In the genomic region with DNA sequence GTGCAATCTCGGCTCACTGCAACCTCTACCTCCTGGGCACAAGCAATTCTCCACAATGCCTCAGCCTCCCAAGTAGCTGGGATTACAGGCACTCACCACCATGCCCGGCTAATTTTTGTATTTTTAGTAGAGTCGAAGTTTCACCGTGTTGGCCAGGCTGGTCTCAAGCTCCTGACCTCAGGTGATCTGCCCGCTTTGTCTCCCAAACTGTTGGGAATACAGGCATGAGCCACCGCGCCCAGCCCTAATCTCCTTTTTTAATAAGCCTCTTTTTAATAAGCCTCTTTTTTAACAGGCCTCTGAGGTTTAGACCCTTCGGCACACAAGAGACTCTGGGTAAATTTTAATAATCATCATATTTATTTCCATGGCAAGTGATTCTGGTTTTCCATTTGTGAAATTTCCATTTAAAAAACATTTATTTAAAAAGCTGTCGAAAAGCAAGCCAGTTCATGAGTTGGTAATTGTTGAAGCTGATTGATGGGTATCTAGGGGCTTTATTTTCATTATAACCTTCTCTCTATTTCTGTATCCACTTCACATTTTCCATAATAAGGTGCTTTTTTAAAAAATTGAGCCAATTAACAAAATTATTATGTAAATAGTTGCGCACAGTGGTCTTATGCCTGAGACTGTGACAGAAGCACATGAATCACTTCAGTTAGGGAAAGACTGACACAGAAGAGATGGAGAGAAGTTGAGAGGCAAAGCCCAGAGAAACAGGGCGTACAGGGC, we compare ENCODE assay signal across 12 cellular contexts. TPM values are rescaled to one million over a fixed set of nuclear protein-coding genes. Genes with fewer than 3 reads are reported as not detected.
A peak's percentile ranks its signal among the peaks of the same experiment; 100 is the strongest.
DNase-seq lines count a peak whose midpoint lies in the region; ATAC-seq and TF ChIP-seq lines count a peak whose summit lies in the region.
"Had no signal": no experiment of that assay in that cellular context is flagged by ENCODE, and none has a peak within 500 bp of the region (broad histone marks: within the 10 kb centered on the region; RNA-seq: fewer than 3 reads in every experiment).

No MANE protein-coding gene starts in this region.

- H3K9me3 ChIP-seq in RWPE2 (ENCODE audit: severe bottlenecking): no peaks in the 10 kb centered on the region
- H3K9me3 ChIP-seq: adrenal gland, thoracic aorta had no signal

- H3K4me1 ChIP-seq in RWPE2 (ENCODE audit: insufficient read depth, poor library complexity, severe bottlenecking): peaks cover 17% of the 10 kb centered on the region
- H3K4me1 ChIP-seq: adrenal gland had no signal

- DNase-seq in activated naive CD4-positive, alpha-beta T cell treated with anti-CD3 and anti-CD28 coated beads for 36 hours: no peak
- no peak for DNase-seq in activated naive CD4-positive, alpha-beta T cell (lab: John Stamatoyannopoulos, UW)
- DNase-seq in RWPE2 (ENCODE audit: low spot score) (no peak), SKM-1 (lab: John Stamatoyannopoulos, UW; ENCODE audit: unreplicated experiment) (no peak)
- DNase-seq in effector memory CD8-positive, alpha-beta T cell: no peak
- DNase-seq in stimulated activated naive CD8-positive, alpha-beta T cell treated with anti-CD3 and anti-CD28 coated beads, Interleukin-15, amount 100 ng/mL, for 72 hours: no peak
- DNase-seq: adrenal gland, DMS79 treated with DMSO at 0.1 percent for 48 hours, PC-3 had no signal

- no peak for TF ChIP-seq CTCF in RWPE2 (IDR thresholded peaks at IDR 0.05; ENCODE audit: poor library complexity, severe bottlenecking)

- peak overlapping the region; percentile 79 for H3K27ac ChIP-seq in RWPE2 (ENCODE audit: poor library complexity, severe bottlenecking)
- H3K27ac ChIP-seq: thoracic aorta had no signal

- H3K36me3 ChIP-seq in RWPE2 (ENCODE audit: low read depth): no peaks in the 10 kb centered on the region
- H3K36me3 ChIP-seq: adrenal gland, thoracic aorta had no signal

- H3K4me1 Mint-ChIP-seq in activated naive CD4-positive, alpha-beta T cell treated with anti-CD3 and anti-CD28 coated beads for 36 hours (ENCODE audit: low read depth): peaks cover 48% of the 10 kb centered on the region
- peaks cover 33 to 35% of the 10 kb centered on the region in 2 donors for H3K4me1 Mint-ChIP-seq in effector memory CD8-positive, alpha-beta T cell (ENCODE audit: low read depth in 2 of 2)
- H3K4me1 Mint-ChIP-seq in stimulated activated naive CD8-positive, alpha-beta T cell treated with anti-CD3 and anti-CD28 coated beads, Interleukin-15, amount 100 ng/mL, for 72 hours: peaks cover 80% of the 10 kb centered on the region

- peak overlapping the region; percentile 76 for H3K4me3 Mint-ChIP-seq in activated naive CD4-positive, alpha-beta T cell treated with anti-CD3 and anti-CD28 coated beads for 36 hours
- H3K4me3 Mint-ChIP-seq in effector memory CD8-positive, alpha-beta T cell: peak overlapping the region in 1 of 2 donors; percentile 75
- peak overlapping the region; percentile 83 to 92 for H3K4me3 Mint-ChIP-seq in stimulated activated naive CD8-positive, alpha-beta T cell treated with anti-CD3 and anti-CD28 coated beads, Interleukin-15, amount 100 ng/mL, for 72 hours

- no peaks in the 10 kb centered on the region for H3K27me3 ChIP-seq in RWPE2 (ENCODE audit: insufficient read depth, poor library complexity, severe bottlenecking)
- H3K27me3 ChIP-seq: adrenal gland had no signal

- intact Hi-C loops in activated naive CD4-positive, alpha-beta T cell treated with anti-CD3 and anti-CD28 coated beads for 36 hours (cut with micrococcal nuclease): loop anchor here (1.0 kb wide), 2 partner anchors 79 to 277 kb away; no protein-coding TSS in a partner anchor

- CTCF ChIA-PET in activated naive CD4-positive, alpha-beta T cell treated with anti-CD3 and anti-CD28 coated beads for 36 hours (lab: Charles Lee): interaction anchor here (0.5 to 1.8 kb wide), 4 partner anchors 11 to 445 kb away, joined by 3 to 16 read pairs (median 3); no protein-coding TSS in a partner anchor

- H3K9me3 Mint-ChIP-seq in activated naive CD4-positive, alpha-beta T cell treated with anti-CD3 and anti-CD28 coated beads for 36 hours: no peaks in the 10 kb centered on the region
- no peaks in the 10 kb centered on the region for H3K9me3 Mint-ChIP-seq in effector memory CD8-positive, alpha-beta T cell
- no peaks in the 10 kb centered on the region for H3K9me3 Mint-ChIP-seq in stimulated activated naive CD8-positive, alpha-beta T cell treated with anti-CD3 and anti-CD28 coated beads, Interleukin-15, amount 100 ng/mL, for 72 hours

- peaks cover 26% of the 10 kb centered on the region for H3K36me3 Mint-ChIP-seq in activated naive CD4-positive, alpha-beta T cell treated with anti-CD3 and anti-CD28 coated beads for 36 hours (ENCODE audit: low read depth)
- peaks cover 5% of the 10 kb centered on the region for H3K36me3 Mint-ChIP-seq in effector memory CD8-positive, alpha-beta T cell (ENCODE audit: insufficient read depth)

- no peak overlapping the region for H3K4me3 ChIP-seq in RWPE2 (ENCODE audit: severe bottlenecking)
- H3K4me3 ChIP-seq: adrenal gland, thoracic aorta had no signal

- ATAC-seq in RWPE2 (ENCODE audit: low read depth) (no peak), HG03460 (IDR thresholded peaks at IDR 0.05; ENCODE audit: unreplicated experiment) (no peak), HG02642 (IDR thresholded peaks at IDR 0.05; ENCODE audit: poor library complexity, unreplicated experiment) (no peak)
- ATAC-seq in effector memory CD8-positive, alpha-beta T cell (replicated peaks): no peak
- ATAC-seq in stimulated activated naive CD8-positive, alpha-beta T cell treated with anti-CD3 and anti-CD28 coated beads, Interleukin-15, amount 100 ng/mL, for 72 hours: no peak

- H3K27me3 Mint-ChIP-seq in activated naive CD4-positive, alpha-beta T cell treated with anti-CD3 and anti-CD28 coated beads for 36 hours (ENCODE audit: low read depth): no peaks in the 10 kb centered on the region
- no peaks in the 10 kb centered on the region for H3K27me3 Mint-ChIP-seq in effector memory CD8-positive, alpha-beta T cell
- no peaks in the 10 kb centered on the region for H3K27me3 Mint-ChIP-seq in stimulated activated naive CD8-positive, alpha-beta T cell treated with anti-CD3 and anti-CD28 coated beads, Interleukin-15, amount 100 ng/mL, for 72 hours

- peak overlapping the region; percentile 98 for H3K27ac Mint-ChIP-seq in activated naive CD4-positive, alpha-beta T cell treated with anti-CD3 and anti-CD28 coated beads for 36 hours
- H3K27ac Mint-ChIP-seq in effector memory CD8-positive, alpha-beta T cell: peak overlapping the region; percentile 89 to 96
- H3K27ac Mint-ChIP-seq in stimulated activated naive CD8-positive, alpha-beta T cell treated with anti-CD3 and anti-CD28 coated beads, Interleukin-15, amount 100 ng/mL, for 72 hours: peak overlapping the region; percentile 96 to 98

RNA-seq across cellular contexts. Expression of gene POU2F2, which starts 11.8 kb away (rescaled TPM):
- total RNA-seq in activated naive CD4-positive, alpha-beta T cell treated with anti-CD3 and anti-CD28 coated beads for 36 hours: 10 to 100 TPM; 30.0 to 31.9 TPM

RNA-seq across cellular contexts. Expression of gene ZNF574, which starts 44.5 kb away (rescaled TPM):
- total RNA-seq in activated naive CD4-positive, alpha-beta T cell treated with anti-CD3 and anti-CD28 coated beads for 36 hours: 1 to 10 TPM; 8.4 to 8.8 TPM

RNA-seq across cellular contexts. Expression of gene GRIK5, which starts 50.4 kb away (rescaled TPM):
- total RNA-seq in activated naive CD4-positive, alpha-beta T cell treated with anti-CD3 and anti-CD28 coated beads for 36 hours: 1 to 10 TPM; 1.9 to 2.2 TPM
- total RNA-seq: PC-3 had no signal
